1 cellular context compared by ENCODE assay signal in genomic region chr16:3797473-3797872, GRCh38.
A peak's percentile ranks its signal among the peaks of the same experiment; 100 is the strongest.
TF ChIP-seq lines count a peak whose summit lies in the region.

No MANE protein-coding gene starts in this region.

TF ChIP-seq in GM12878, 131 proteins besides CTCF, POLR2A, EP300 and RAD21 (continued from another document):
- TF ChIP-seq CHD1 (IDR thresholded peaks at IDR 0.05; ENCODE audit: low read depth, low read length) (no peak), GATAD2B (conservative IDR thresholded peaks at IDR 0.05; ENCODE audit: low read depth) (no peak), SRF (IDR thresholded peaks at IDR 0.05; ENCODE audit: low read depth in 2 of 2, low read length in 2 of 2) (no peak), RUNX3 (IDR thresholded peaks at IDR 0.05; ENCODE audit: low read length) (peak; percentile 66), EZH2 (IDR thresholded peaks at IDR 0.05; ENCODE audit: borderline replicate concordance, control insufficient read depth, low read depth, low read length) (no peak), EED (IDR thresholded peaks at IDR 0.05; ENCODE audit: low read depth) (no peak), DPF2 (IDR thresholded peaks at IDR 0.05) (no peak), ZNF687 (IDR thresholded peaks at IDR 0.05) (no peak), ZNF207 (IDR thresholded peaks at IDR 0.05; ENCODE audit: borderline replicate concordance) (no peak), CREB1 (IDR thresholded peaks at IDR 0.05; ENCODE audit: low read depth) (no peak), RELB (IDR thresholded peaks at IDR 0.05; ENCODE audit: low read depth) (no peak), CEBPB (IDR thresholded peaks at IDR 0.05; ENCODE audit: borderline replicate concordance in 1 of 2, low read depth in 2 of 2, low read length in 2 of 2) (no peak), FOXM1 (IDR thresholded peaks at IDR 0.05; ENCODE audit: low read depth, low read length) (no peak), REST (IDR thresholded peaks at IDR 0.05; ENCODE audit: low read depth, low read length) (no peak), MAX (IDR thresholded peaks at IDR 0.05; ENCODE audit: low read depth, low read length) (no peak), ZNF384 (IDR thresholded peaks at IDR 0.05; ENCODE audit: borderline replicate concordance, low read depth, low read length) (0 out of 2 replicates have a peak, but pooled peaks have one; percentile 13), ZNF592 (IDR thresholded peaks at IDR 0.05) (no peak), SMAD1 (IDR thresholded peaks at IDR 0.05; ENCODE audit: low read depth, partially characterized antibody) (peak; percentile 21), E4F1 (IDR thresholded peaks at IDR 0.05; ENCODE audit: borderline replicate concordance, partially characterized antibody) (no peak), ZZZ3 (IDR thresholded peaks at IDR 0.05; ENCODE audit: control insufficient read depth, insufficient read length, low read depth) (no peak), HCFC1 (IDR thresholded peaks at IDR 0.05; ENCODE audit: low read length) (no peak), NR2F1 (conservative IDR thresholded peaks at IDR 0.05) (no peak), RB1 (IDR thresholded peaks at IDR 0.05; ENCODE audit: borderline replicate concordance) (no peak)
